Comparison of ENCODE assay signal across 8 cellular contexts in the genomic region with DNA sequence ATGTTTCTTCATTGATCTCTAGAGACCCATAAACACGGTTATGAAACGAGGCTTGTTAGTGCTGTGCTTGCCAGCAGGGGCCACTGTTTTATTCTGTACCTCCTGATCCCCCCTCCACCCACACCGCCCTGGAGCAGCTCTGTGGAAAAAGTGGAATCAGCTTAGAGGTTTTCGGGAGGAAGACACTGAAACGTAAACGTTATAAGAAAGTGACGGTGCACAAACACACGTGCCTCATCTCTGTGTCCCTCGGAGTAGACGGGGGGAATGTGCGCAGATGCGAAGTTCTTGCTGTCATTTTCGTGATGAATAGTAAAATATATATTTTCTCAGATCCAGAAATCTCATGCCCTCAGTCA. TPM values are rescaled to one million over a fixed set of nuclear protein-coding genes. Genes with fewer than 3 reads are reported as not detected.
DNase-seq lines count a peak whose midpoint lies in the region; ATAC-seq and TF ChIP-seq lines count a peak whose summit lies in the region.
"Not testable (repeated sequence)": the region's sequence is repeated elsewhere in the genome, so short reads cannot be mapped to it uniquely, and the experiment has no call there.
"Had no signal": no experiment of that assay in that cellular context is flagged by ENCODE, and none has a peak within 500 bp of the region (broad histone marks: within the 10 kb centered on the region; RNA-seq: fewer than 3 reads in every experiment).

No MANE protein-coding gene starts in this region.

- not testable (repeated sequence) for H3K4ac ChIP-seq in mesenchymal stem cell (ENCODE audit: low read depth in 1 of 2, low read length in 2 of 2)

- not testable (repeated sequence) for H4K91ac ChIP-seq in mesenchymal stem cell (ENCODE audit: low read length)

- not testable (repeated sequence) for H2BK15ac ChIP-seq in mesenchymal stem cell (ENCODE audit: low read depth, poor library complexity, severe bottlenecking)

- H3K23ac ChIP-seq in mesenchymal stem cell (ENCODE audit: low read length in 2 of 2): not testable (repeated sequence)

- H2BK5ac ChIP-seq in mesenchymal stem cell (ENCODE audit: low read depth, low read length, poor library complexity, severe bottlenecking): not testable (repeated sequence)

- not testable (repeated sequence) for H3K18ac ChIP-seq in mesenchymal stem cell (ENCODE audit: low read depth in 1 of 2, low read length in 2 of 2)

- H3K4me3 ChIP-seq in choroid plexus epithelial cell (ENCODE audit: low read depth, low read length) (peak overlapping the region; percentile 33), heart left ventricle (peak overlapping the region in 10 of 12 donors; percentile 9 to 50 (median 34)), mesenchymal stem cell (ENCODE audit: insufficient read depth in 1 of 2, low read depth in 1 of 2, low read length in 2 of 2) (peak overlapping the region in 1 of 2 experiments; percentile 57)

- H3K27ac ChIP-seq in heart left ventricle: peak overlapping the region in 5 of 12 donors; percentile 4 to 67 (median 35)
- H3K27ac ChIP-seq in mesenchymal stem cell (ENCODE audit: low read length, poor library complexity, severe bottlenecking): not testable (repeated sequence)

- peak; percentile 35 for TF ChIP-seq CTCF in choroid plexus epithelial cell (conservative IDR thresholded peaks at IDR 0.05; ENCODE audit: low read depth, low read length)
- TF ChIP-seq CTCF in heart left ventricle (IDR thresholded peaks at IDR 0.05): peak in 7 of 12 donors; percentile 3 to 47 (median 22)

- not testable (repeated sequence) for H3K4me1 ChIP-seq in heart left ventricle; mesenchymal stem cell (ENCODE audit: control insufficient read depth, insufficient read depth, low read depth, low read length)

- not testable (repeated sequence) for H2AFZ ChIP-seq in mesenchymal stem cell (ENCODE audit: low read depth, low read length)

- H2BK12ac ChIP-seq in mesenchymal stem cell (ENCODE audit: low read length in 2 of 2): not testable (repeated sequence)

- DNase-seq in DMS53 (lab: John Stamatoyannopoulos, UW) (peak; percentile 51), NCI-H1105 treated with DMSO at 0.1 percent for 48 hours (lab: John Stamatoyannopoulos, UW) (peak; percentile 0), SK-MEL-5 (ENCODE audit: low read depth, low spot score) (peak; percentile 8), choroid plexus epithelial cell (ENCODE audit: low read depth) (peak; percentile 11), putamen (ENCODE audit: low spot score) (peak; percentile 54)
- DNase-seq in heart left ventricle, mesenchymal stem cell: not testable (repeated sequence)

- peak; percentile 41 to 92 (median 70) for ATAC-seq in heart left ventricle

- in situ Hi-C loops in SK-MEL-5 (cut with HindIII; ENCODE audit: low pct_unique_long_range_greater_than_20kb, low sequenced_read_pairs): not testable (repeated sequence)

- H3K27me3 ChIP-seq in heart left ventricle: peaks cover 0 to 12% (median 2%) of the 10 kb centered on the region in 9 donors
- not testable (repeated sequence) for H3K27me3 ChIP-seq in mesenchymal stem cell (ENCODE audit: control insufficient read depth in 1 of 2, insufficient read depth in 1 of 2, low read length in 2 of 2)

- H4K8ac ChIP-seq in mesenchymal stem cell (ENCODE audit: low read length): not testable (repeated sequence)

- H3K79me1 ChIP-seq in mesenchymal stem cell (replicated peaks; ENCODE audit: low read length, poor library complexity, severe bottlenecking): not testable (repeated sequence)

- intact Hi-C loops in heart left ventricle (cut with DNase I): loop anchor here in 3 of 10 donors (10.0 kb wide), 1 partner anchor 240 kb away; no protein-coding TSS in a partner anchor

- H2BK120ac ChIP-seq in mesenchymal stem cell (ENCODE audit: low read depth, low read length): not testable (repeated sequence)

- not testable (repeated sequence) for H3K36me3 ChIP-seq in heart left ventricle; mesenchymal stem cell (ENCODE audit: control insufficient read depth in 1 of 2, insufficient read depth in 2 of 2, low read depth in 1 of 2, low read length in 2 of 2)

- H3K9ac ChIP-seq in mesenchymal stem cell (ENCODE audit: low read length): peak overlapping the region; percentile 87

- not testable (repeated sequence) for H3K14ac ChIP-seq in mesenchymal stem cell (ENCODE audit: low read length in 2 of 2)

- H3K9me3 ChIP-seq in heart left ventricle; mesenchymal stem cell (ENCODE audit: control insufficient read depth, low read length): not testable (repeated sequence)

- not testable (repeated sequence) for H2AK5ac ChIP-seq in mesenchymal stem cell (ENCODE audit: low read length, severe bottlenecking)

- not testable (repeated sequence) for H3K4me2 ChIP-seq in mesenchymal stem cell (ENCODE audit: low read length, poor library complexity, severe bottlenecking)

- TF ChIP-seq POLR2A in heart left ventricle (IDR thresholded peaks at IDR 0.05): not testable (repeated sequence)

- WGBS in heart left ventricle, 4 donors: 11 to 25% (median 16%) methylated on average over 11 to 12 of the region's 13 CpGs
- WGBS in mesenchymal stem cell: 51% methylated on average over 10 of the region's 13 CpGs

RNA-seq across cellular contexts. Expression of a gene that starts 33.6 kb away (rescaled TPM):
- 4.3 and 7.7 TPM in 2 replicates for total RNA-seq in SK-MEL-5 (2014; rRNA removed; shearing (Covaris generic))
- 3.8 and 4.6 TPM in 2 replicates for polyA plus RNA-seq in SK-MEL-5 (2015; cell fraction: cytosol; rRNA removed)
- polyA plus RNA-seq in SK-MEL-5 (2015; cell fraction: nucleus; rRNA removed): 46.0 and 60.0 TPM in 2 replicates
- total RNA-seq in heart left ventricle: 10 to 100 TPM in 6 of 9 donors, 1 to 10 TPM in 3; 7.6 to 25.8 (median 12.3) TPM
- 1 to 10 TPM; 8.0 to 9.0 TPM for polyA plus RNA-seq in heart left ventricle
- polyA plus RNA-seq in mesenchymal stem cell (2013, experiment 1 of 2): 3.8 TPM
- polyA plus RNA-seq in mesenchymal stem cell (2013, experiment 2 of 2): 3.5 TPM

RNA-seq across cellular contexts. Expression of a gene that starts 36.8 kb away (rescaled TPM):
- total RNA-seq in SK-MEL-5 (2014; rRNA removed; shearing (Covaris generic)): 3.4 and 3.9 TPM in 2 replicates
- polyA plus RNA-seq in SK-MEL-5 (2015; cell fraction: cytosol; rRNA removed): 1.5 and 1.7 TPM in 2 replicates
- polyA plus RNA-seq in SK-MEL-5 (2015; cell fraction: nucleus; rRNA removed): 1.6 and 1.9 TPM in 2 replicates
- total RNA-seq in heart left ventricle: 1 to 10 TPM in 8 of 9 donors, under 1 TPM in 1; 0.82 to 2.5 (median 1.2) TPM
- under 1 TPM; 0.42 to 0.96 TPM for polyA plus RNA-seq in heart left ventricle
- 1.6 TPM for polyA plus RNA-seq in mesenchymal stem cell (2013, experiment 1 of 2)
- 1.6 TPM for polyA plus RNA-seq in mesenchymal stem cell (2013, experiment 2 of 2)
- total RNA-seq: NCI-H460 had no signal
